22 cellular contexts compared by ENCODE assay signal in genomic region chr9:87710448-87710847, GRCh38. TPM values are rescaled to one million over a fixed set of nuclear protein-coding genes. Genes with fewer than 3 reads are reported as not detected.
"Had no signal": no experiment of that assay in that cellular context is flagged by ENCODE, and none has a peak within 500 bp of the region (broad histone marks: within the 10 kb centered on the region; RNA-seq: fewer than 3 reads in every experiment).

No MANE protein-coding gene starts in this region.

- ATAC-seq: activated CD8-positive, alpha-beta T cell treated with anti-CD3 and anti-CD28 coated beads, Interleukin-2, amount 10 ng/mL, durations not matched to agents 7 days and 5 days; foreskin keratinocyte; left lobe of liver; lower lobe of right lung; natural killer cell treated with Interleukin-12 subunit alpha and Interleukin-12 subunit beta and Interleukin-15 and Interleukin-18, amount 100 ng/mL, for 72 hours; right cardiac atrium; stimulated activated naive CD8-positive, alpha-beta T cell treated with anti-CD3 and anti-CD28 coated beads, Interleukin-15, amount 100 ng/mL, for 72 hours had no signal

- H3K4me3 Mint-ChIP-seq: activated CD8-positive, alpha-beta T cell treated with anti-CD3 and anti-CD28 coated beads, Interleukin-2, amount 10 ng/mL, durations not matched to agents 7 days and 5 days; activated naive CD8-positive, alpha-beta T cell; dendritic cell treated with granulocyte-macrophage colony-stimulating factor and Interleukin-4, amounts not matched to agents 40 ng/mL and 50 ng/mL, for 4 days; immature natural killer cell; natural killer cell treated with Interleukin-12 subunit alpha and Interleukin-12 subunit beta and Interleukin-15 and Interleukin-18, amount 100 ng/mL, for 72 hours; stimulated activated naive CD8-positive, alpha-beta T cell treated with anti-CD3 and anti-CD28 coated beads, Interleukin-15, amount 100 ng/mL, for 72 hours had no signal

- H3K27me3 Mint-ChIP-seq: dendritic cell treated with granulocyte-macrophage colony-stimulating factor and Interleukin-4, amounts not matched to agents 40 ng/mL and 50 ng/mL, for 4 days; stimulated activated naive CD8-positive, alpha-beta T cell treated with anti-CD3 and anti-CD28 coated beads, Interleukin-15, amount 100 ng/mL, for 72 hours had no signal

- H3K4me1 Mint-ChIP-seq: immature natural killer cell had no signal

- H3K36me3 Mint-ChIP-seq: activated naive CD8-positive, alpha-beta T cell; natural killer cell treated with Interleukin-12 subunit alpha and Interleukin-12 subunit beta and Interleukin-15 and Interleukin-18, amount 100 ng/mL, for 72 hours had no signal

- DNase-seq: activated CD4-positive, alpha-beta T cell treated with anti-CD3 and anti-CD28 coated beads for 48 hours; activated CD8-positive, alpha-beta T cell treated with anti-CD3 and anti-CD28 coated beads, Interleukin-2, amount 10 ng/mL, durations not matched to agents 7 days and 5 days; activated gamma-delta T cell treated with Interleukin-2 at 50 U/mL for 16 hours; activated T-cell treated with anti-CD3 and anti-CD28 coated beads, Interleukin-2, amount 50 U/mL, for 1 hour; adrenal gland; brain microvascular endothelial cell; caudate nucleus; effector CD4-positive, alpha-beta T cell; erythroblast; foreskin keratinocyte; immature natural killer cell; lower lobe of right lung; stimulated activated CD4-positive, alpha-beta T cell treated with anti-CD3 and anti-CD28 coated beads, Interleukin-12 subunit alpha, Interleukin-12 subunit beta, amount 100 ng/mL, for 4 hours; stimulated activated CD4-positive, alpha-beta T cell treated with anti-CD3 and anti-CD28 coated beads, Interleukin-4, amount 100 ng/mL, for 4 hours; stimulated activated naive CD8-positive, alpha-beta T cell treated with anti-CD3 and anti-CD28 coated beads, Interleukin-15, amount 100 ng/mL, for 72 hours; T-helper 9 cell; tibial artery had no signal

- H3K27ac Mint-ChIP-seq: activated CD8-positive, alpha-beta T cell treated with anti-CD3 and anti-CD28 coated beads, Interleukin-2, amount 10 ng/mL, durations not matched to agents 7 days and 5 days; activated naive CD8-positive, alpha-beta T cell; immature natural killer cell; natural killer cell treated with Interleukin-12 subunit alpha and Interleukin-12 subunit beta and Interleukin-15 and Interleukin-18, amount 100 ng/mL, for 72 hours; stimulated activated naive CD8-positive, alpha-beta T cell treated with anti-CD3 and anti-CD28 coated beads, Interleukin-15, amount 100 ng/mL, for 72 hours had no signal

- H3K9me3 Mint-ChIP-seq: dendritic cell treated with granulocyte-macrophage colony-stimulating factor and Interleukin-4, amounts not matched to agents 40 ng/mL and 50 ng/mL, for 4 days; immature natural killer cell; stimulated activated naive CD8-positive, alpha-beta T cell treated with anti-CD3 and anti-CD28 coated beads, Interleukin-15, amount 100 ng/mL, for 72 hours had no signal

RNA-seq across cellular contexts. Expression of gene CTSL, which starts 15.5 kb away (rescaled TPM):
- total RNA-seq: activated CD8-positive, alpha-beta T cell treated with anti-CD3 and anti-CD28 coated beads, Interleukin-2, amount 10 ng/mL, durations not matched to agents 7 days and 5 days had no signal
